ENCODE assay signal across 1 cellular context in the genomic region with DNA sequence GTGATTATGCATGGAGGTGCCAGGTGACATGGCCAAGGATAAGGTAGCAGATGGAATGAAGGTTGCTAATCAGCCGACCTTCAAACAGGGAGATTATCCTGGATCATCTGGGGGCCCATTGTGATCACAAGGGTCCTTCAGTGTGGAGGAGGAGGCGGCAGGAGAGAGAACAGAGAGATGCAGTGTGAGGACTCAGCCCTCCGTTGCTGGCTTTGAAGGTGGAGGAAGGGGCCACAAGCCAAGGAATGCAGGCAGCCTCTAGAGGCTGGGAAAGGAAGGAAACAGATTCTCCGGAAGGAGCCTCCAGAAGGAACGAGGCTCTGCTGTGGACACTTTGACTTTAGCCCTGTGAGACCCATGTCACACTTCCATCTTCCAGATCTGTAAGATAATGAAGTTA.
TF ChIP-seq lines count a peak whose summit lies in the region.

No MANE protein-coding gene starts in this region.

TF ChIP-seq in GM23338, 12 proteins besides CTCF, POLR2A, EP300 and RAD21 (continued from another document):
- TF ChIP-seq, protein P1, sequence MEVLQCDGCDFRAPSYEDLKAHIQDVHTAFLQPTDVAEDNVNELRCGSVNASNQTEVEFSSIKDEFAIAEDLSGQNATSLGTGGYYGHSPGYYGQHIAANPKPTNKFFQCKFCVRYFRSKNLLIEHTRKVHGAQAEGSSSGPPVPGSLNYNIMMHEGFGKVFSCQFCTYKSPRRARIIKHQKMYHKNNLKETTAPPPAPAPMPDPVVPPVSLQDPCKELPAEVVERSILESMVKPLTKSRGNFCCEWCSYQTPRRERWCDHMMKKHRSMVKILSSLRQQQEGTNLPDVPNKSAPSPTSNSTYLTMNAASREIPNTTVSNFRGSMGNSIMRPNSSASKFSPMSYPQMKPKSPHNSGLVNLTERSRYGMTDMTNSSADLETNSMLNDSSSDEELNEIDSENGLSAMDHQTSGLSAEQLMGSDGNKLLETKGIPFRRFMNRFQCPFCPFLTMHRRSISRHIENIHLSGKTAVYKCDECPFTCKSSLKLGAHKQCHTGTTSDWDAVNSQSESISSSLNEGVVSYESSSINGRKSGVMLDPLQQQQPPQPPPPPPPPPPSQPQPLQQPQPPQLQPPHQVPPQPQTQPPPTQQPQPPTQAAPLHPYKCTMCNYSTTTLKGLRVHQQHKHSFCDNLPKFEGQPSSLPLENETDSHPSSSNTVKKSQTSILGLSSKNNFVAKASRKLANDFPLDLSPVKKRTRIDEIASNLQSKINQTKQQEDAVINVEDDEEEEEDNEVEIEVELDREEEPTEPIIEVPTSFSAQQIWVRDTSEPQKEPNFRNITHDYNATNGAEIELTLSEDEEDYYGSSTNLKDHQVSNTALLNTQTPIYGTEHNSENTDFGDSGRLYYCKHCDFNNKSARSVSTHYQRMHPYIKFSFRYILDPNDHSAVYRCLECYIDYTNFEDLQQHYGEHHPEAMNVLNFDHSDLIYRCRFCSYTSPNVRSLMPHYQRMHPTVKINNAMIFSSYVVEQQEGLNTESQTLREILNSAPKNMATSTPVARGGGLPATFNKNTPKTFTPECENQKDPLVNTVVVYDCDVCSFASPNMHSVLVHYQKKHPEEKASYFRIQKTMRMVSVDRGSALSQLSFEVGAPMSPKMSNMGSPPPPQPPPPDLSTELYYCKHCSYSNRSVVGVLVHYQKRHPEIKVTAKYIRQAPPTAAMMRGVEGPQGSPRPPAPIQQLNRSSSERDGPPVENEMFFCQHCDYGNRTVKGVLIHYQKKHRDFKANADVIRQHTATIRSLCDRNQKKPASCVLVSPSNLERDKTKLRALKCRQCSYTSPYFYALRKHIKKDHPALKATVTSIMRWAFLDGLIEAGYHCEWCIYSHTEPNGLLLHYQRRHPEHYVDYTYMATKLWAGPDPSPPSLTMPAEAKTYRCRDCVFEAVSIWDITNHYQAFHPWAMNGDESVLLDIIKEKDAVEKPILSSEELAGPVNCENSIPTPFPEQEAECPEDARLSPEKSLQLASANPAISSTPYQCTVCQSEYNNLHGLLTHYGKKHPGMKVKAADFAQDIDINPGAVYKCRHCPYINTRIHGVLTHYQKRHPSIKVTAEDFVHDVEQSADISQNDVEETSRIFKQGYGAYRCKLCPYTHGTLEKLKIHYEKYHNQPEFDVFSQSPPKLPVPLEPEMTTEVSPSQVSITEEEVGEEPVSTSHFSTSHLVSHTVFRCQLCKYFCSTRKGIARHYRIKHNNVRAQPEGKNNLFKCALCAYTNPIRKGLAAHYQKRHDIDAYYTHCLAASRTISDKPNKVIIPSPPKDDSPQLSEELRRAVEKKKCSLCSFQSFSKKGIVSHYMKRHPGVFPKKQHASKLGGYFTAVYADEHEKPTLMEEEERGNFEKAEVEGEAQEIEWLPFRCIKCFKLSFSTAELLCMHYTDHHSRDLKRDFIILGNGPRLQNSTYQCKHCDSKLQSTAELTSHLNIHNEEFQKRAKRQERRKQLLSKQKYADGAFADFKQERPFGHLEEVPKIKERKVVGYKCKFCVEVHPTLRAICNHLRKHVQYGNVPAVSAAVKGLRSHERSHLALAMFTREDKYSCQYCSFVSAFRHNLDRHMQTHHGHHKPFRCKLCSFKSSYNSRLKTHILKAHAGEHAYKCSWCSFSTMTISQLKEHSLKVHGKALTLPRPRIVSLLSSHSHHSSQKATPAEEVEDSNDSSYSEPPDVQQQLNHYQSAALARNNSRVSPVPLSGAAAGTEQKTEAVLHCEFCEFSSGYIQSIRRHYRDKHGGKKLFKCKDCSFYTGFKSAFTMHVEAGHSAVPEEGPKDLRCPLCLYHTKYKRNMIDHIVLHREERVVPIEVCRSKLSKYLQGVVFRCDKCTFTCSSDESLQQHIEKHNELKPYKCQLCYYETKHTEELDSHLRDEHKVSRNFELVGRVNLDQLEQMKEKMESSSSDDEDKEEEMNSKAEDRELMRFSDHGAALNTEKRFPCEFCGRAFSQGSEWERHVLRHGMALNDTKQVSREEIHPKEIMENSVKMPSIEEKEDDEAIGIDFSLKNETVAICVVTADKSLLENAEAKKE (CRISPR knock-in tag; IDR thresholded peaks at IDR 0.05): no peak
- TF ChIP-seq, protein P2, sequence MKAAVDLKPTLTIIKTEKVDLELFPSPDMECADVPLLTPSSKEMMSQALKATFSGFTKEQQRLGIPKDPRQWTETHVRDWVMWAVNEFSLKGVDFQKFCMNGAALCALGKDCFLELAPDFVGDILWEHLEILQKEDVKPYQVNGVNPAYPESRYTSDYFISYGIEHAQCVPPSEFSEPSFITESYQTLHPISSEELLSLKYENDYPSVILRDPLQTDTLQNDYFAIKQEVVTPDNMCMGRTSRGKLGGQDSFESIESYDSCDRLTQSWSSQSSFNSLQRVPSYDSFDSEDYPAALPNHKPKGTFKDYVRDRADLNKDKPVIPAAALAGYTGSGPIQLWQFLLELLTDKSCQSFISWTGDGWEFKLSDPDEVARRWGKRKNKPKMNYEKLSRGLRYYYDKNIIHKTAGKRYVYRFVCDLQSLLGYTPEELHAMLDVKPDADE (IDR thresholded peaks at IDR 0.05): no peak
- no peak for TF ChIP-seq STAT1 (IDR thresholded peaks at IDR 0.05; ENCODE audit: unreplicated experiment)
- TF ChIP-seq, protein P3, sequence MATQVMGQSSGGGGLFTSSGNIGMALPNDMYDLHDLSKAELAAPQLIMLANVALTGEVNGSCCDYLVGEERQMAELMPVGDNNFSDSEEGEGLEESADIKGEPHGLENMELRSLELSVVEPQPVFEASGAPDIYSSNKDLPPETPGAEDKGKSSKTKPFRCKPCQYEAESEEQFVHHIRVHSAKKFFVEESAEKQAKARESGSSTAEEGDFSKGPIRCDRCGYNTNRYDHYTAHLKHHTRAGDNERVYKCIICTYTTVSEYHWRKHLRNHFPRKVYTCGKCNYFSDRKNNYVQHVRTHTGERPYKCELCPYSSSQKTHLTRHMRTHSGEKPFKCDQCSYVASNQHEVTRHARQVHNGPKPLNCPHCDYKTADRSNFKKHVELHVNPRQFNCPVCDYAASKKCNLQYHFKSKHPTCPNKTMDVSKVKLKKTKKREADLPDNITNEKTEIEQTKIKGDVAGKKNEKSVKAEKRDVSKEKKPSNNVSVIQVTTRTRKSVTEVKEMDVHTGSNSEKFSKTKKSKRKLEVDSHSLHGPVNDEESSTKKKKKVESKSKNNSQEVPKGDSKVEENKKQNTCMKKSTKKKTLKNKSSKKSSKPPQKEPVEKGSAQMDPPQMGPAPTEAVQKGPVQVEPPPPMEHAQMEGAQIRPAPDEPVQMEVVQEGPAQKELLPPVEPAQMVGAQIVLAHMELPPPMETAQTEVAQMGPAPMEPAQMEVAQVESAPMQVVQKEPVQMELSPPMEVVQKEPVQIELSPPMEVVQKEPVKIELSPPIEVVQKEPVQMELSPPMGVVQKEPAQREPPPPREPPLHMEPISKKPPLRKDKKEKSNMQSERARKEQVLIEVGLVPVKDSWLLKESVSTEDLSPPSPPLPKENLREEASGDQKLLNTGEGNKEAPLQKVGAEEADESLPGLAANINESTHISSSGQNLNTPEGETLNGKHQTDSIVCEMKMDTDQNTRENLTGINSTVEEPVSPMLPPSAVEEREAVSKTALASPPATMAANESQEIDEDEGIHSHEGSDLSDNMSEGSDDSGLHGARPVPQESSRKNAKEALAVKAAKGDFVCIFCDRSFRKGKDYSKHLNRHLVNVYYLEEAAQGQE (IDR thresholded peaks at IDR 0.05; ENCODE audit: unreplicated experiment): no peak
